In genomic region chr18:55430026-55430425, GRCh38 we compare ENCODE assay signal across 1 cellular context.
A peak's percentile ranks its signal among the peaks of the same experiment; 100 is the strongest.
TF ChIP-seq lines count a peak whose summit lies in the region.

No MANE protein-coding gene starts in this region.

TF ChIP-seq in SK-N-SH, 30 proteins besides CTCF, POLR2A, EP300 and RAD21:
- peak; percentile 88 for TF ChIP-seq GATA2 (CRISPR knock-in tag; IDR thresholded peaks at IDR 0.05)
- peak; percentile 33; the same call in 1 of the 2 replicates for TF ChIP-seq PBX3 (IDR thresholded peaks at IDR 0.05)
- TF ChIP-seq RCOR1 (IDR thresholded peaks at IDR 0.05; ENCODE audit: low read length), result peak; percentile 49; the same call in 1 of the 2 replicates
- 0 out of 2 replicates have a peak, but pooled peaks have one; percentile 21 for TF ChIP-seq NFIC (IDR thresholded peaks at IDR 0.05; ENCODE audit: borderline replicate concordance)
- no peak for TF ChIP-seq FOXJ3 (CRISPR knock-in tag; IDR thresholded peaks at IDR 0.05)
- TF ChIP-seq MXI1 (IDR thresholded peaks at IDR 0.05; ENCODE audit: low read depth, low read length), result peak; percentile 49; the same call in 1 of the 2 replicates
- peak; percentile 57 for TF ChIP-seq CHD2 (IDR thresholded peaks at IDR 0.05; ENCODE audit: low read length, partially characterized antibody)
- no peak for TF ChIP-seq GABPA (IDR thresholded peaks at IDR 0.05; ENCODE audit: low read depth)
- TF ChIP-seq JUND (IDR thresholded peaks at IDR 0.05), result 0 out of 2 replicates have a peak, but pooled peaks have one; percentile 12
- no peak for TF ChIP-seq RFX5 (IDR thresholded peaks at IDR 0.05; ENCODE audit: low read length)
- peak; percentile 37 for TF ChIP-seq TCF12 (IDR thresholded peaks at IDR 0.05)
